1 cellular context compared by ENCODE assay signal in the genomic region with DNA sequence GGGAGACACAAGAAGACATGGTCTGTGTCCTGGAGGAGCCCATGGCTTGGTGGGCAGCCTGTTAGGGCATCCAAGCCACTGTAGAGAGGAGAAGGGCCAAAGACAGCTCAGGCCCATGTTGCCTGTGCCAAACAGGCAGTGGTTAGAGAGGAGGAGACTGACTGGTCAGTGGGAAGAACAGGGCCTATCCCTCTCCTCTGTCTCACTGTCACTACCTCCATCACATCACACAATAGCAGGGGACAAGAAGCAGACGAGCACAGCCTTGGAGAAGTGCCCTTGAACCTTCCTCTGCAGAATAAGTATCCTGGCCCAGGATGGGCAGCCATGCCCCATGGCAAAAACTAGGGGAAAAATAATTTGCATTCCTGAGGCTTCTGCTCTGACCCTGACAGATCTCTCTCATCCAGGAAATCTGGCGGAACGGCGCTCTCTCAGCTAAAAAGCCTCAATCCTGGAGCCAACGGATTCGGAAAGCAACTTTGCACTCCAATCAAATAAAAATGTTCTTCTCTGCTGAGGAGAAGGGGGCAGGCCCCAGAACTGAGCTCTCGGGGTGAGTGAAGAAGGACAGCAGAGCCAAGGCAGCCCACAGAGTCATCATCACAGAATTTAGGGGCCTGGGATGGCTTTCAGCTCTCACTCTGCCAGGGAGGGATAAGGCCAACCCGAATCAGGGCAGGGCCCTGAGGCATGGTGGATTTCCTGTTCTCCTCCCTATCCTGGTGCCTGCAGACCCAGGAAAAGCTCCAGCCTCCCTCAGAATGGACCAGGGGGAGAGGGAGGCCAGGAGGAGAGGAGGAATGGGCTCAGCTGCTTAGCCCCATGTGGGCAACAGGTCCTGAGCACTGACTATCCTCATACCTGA.
TF ChIP-seq lines count a peak whose summit lies in the region.

No MANE protein-coding gene starts in this region.

TF ChIP-seq in HepG2, 621 proteins besides CTCF, POLR2A, EP300 and RAD21:
- no peak for TF ChIP-seq ZMAT5 (CRISPR knock-in tag; IDR thresholded peaks at IDR 0.05; ENCODE audit: borderline replicate concordance, low read depth)
- TF ChIP-seq RXRB (CRISPR knock-in tag; IDR thresholded peaks at IDR 0.05; ENCODE audit: borderline replicate concordance) = no peak
- no peak for TF ChIP-seq ZFP36 (IDR thresholded peaks at IDR 0.05; ENCODE audit: borderline replicate concordance, low read depth, low read length, partially characterized antibody)
- peak; percentile 82 for TF ChIP-seq ZBTB33 (CRISPR knock-in tag; IDR thresholded peaks at IDR 0.05)
- TF ChIP-seq, protein P1, sequence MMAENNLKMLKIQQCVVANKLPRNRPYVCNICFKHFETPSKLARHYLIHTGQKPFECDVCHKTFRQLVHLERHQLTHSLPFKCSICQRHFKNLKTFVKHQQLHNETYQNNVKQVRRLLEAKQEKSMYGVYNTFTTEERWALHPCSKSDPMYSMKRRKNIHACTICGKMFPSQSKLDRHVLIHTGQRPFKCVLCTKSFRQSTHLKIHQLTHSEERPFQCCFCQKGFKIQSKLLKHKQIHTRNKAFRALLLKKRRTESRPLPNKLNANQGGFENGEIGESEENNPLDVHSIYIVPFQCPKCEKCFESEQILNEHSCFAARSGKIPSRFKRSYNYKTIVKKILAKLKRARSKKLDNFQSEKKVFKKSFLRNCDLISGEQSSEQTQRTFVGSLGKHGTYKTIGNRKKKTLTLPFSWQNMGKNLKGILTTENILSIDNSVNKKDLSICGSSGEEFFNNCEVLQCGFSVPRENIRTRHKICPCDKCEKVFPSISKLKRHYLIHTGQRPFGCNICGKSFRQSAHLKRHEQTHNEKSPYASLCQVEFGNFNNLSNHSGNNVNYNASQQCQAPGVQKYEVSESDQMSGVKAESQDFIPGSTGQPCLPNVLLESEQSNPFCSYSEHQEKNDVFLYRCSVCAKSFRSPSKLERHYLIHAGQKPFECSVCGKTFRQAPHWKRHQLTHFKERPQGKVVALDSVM (CRISPR knock-in tag; IDR thresholded peaks at IDR 0.05) = no peak
- no peak for TF ChIP-seq HNF4A (CRISPR knock-in tag; IDR thresholded peaks at IDR 0.05)
- no peak for TF ChIP-seq CAMTA2 (CRISPR knock-in tag; IDR thresholded peaks at IDR 0.05; ENCODE audit: borderline replicate concordance)
- TF ChIP-seq UBTF (CRISPR knock-in tag; IDR thresholded peaks at IDR 0.05) = 0 out of 2 replicates have a peak, but pooled peaks have one; percentile 2
- TF ChIP-seq GATA4 (IDR thresholded peaks at IDR 0.05; ENCODE audit: borderline replicate concordance, low read depth) = no peak
